13 cellular contexts compared by ENCODE assay signal in genomic region chrX:8404443-8404842, GRCh38.
DNase-seq lines count a peak whose midpoint lies in the region; TF ChIP-seq lines count a peak whose summit lies in the region.
"Had no signal": no experiment of that assay in that cellular context is flagged by ENCODE, and none has a peak within 500 bp of the region (broad histone marks: within the 10 kb centered on the region; RNA-seq: fewer than 3 reads in every experiment).

No MANE protein-coding gene starts in this region.

- no peaks in the 10 kb centered on the region for H3K27me3 ChIP-seq in stomach
- H3K27me3 ChIP-seq in esophagus muscularis mucosa, result peaks cover 0 to 4% (median 0%) of the 10 kb centered on the region in 4 donors
- H3K27me3 ChIP-seq: ovary had no signal

- peaks cover 0 to 7% (median 0%) of the 10 kb centered on the region in 4 donors for H3K9me3 ChIP-seq in stomach
- peaks cover 0 to 7% (median 0%) of the 10 kb centered on the region in 4 donors for H3K9me3 ChIP-seq in esophagus muscularis mucosa
- H3K9me3 ChIP-seq: ovary had no signal

- H3K27ac ChIP-seq in stomach (peak overlapping the region in 4 of 5 donors; percentile 29 to 69 (median 38)), esophagus muscularis mucosa (replicated peaks in 1 of 4) (no peak overlapping the region)
- H3K27ac ChIP-seq: ovary had no signal

- H3K27ac Mint-ChIP-seq in brain, result peak overlapping the region in 3 of 5 experiments; percentile 1 to 26 (median 9)
- H3K27ac Mint-ChIP-seq in activated CD4-positive, alpha-beta memory T cell treated with anti-CD3 and anti-CD28 coated beads for 36 hours, result no peak overlapping the region
- H3K27ac Mint-ChIP-seq: activated CD8-positive, alpha-beta T cell treated with anti-CD3 and anti-CD28 coated beads for 36 hours; activated T-helper 2 cell treated with anti-CD3 and anti-CD28 coated beads, Interferon-gamma antibody, Interleukin-2, Interleukin-4, amounts not matched to agents 10 μg/mL and 5 μg/mL and 100 μg/mL, durations not matched to agents 14 hours and 24 hours and 36 hours; CD4-positive, alpha-beta memory T cell had no signal

- H3K36me3 ChIP-seq in stomach (no peaks in the 10 kb centered on the region), esophagus muscularis mucosa (no peaks in the 10 kb centered on the region)
- H3K36me3 ChIP-seq: ovary had no signal

- peaks cover 3% of the 10 kb centered on the region for H3K27me3 Mint-ChIP-seq in brain
- H3K27me3 Mint-ChIP-seq in activated CD4-positive, alpha-beta memory T cell treated with anti-CD3 and anti-CD28 coated beads for 36 hours, result no peaks in the 10 kb centered on the region
- H3K27me3 Mint-ChIP-seq: activated CD8-positive, alpha-beta T cell treated with anti-CD3 and anti-CD28 coated beads for 36 hours; CD4-positive, alpha-beta memory T cell had no signal

- H3K4me3 ChIP-seq in stomach, result no peak overlapping the region
- no peak overlapping the region for H3K4me3 ChIP-seq in esophagus muscularis mucosa
- H3K4me3 ChIP-seq: ovary had no signal

- peaks cover 26% of the 10 kb centered on the region for H3K4me1 Mint-ChIP-seq in brain
- no peaks in the 10 kb centered on the region for H3K4me1 Mint-ChIP-seq in activated CD4-positive, alpha-beta memory T cell treated with anti-CD3 and anti-CD28 coated beads for 36 hours (ENCODE audit: low read depth)
- H3K4me1 Mint-ChIP-seq: CD4-positive, alpha-beta memory T cell had no signal

- peaks cover 0 to 6% (median 4%) of the 10 kb centered on the region in 5 experiments for H3K9me3 Mint-ChIP-seq in brain
- peaks cover 12% of the 10 kb centered on the region for H3K9me3 Mint-ChIP-seq in activated CD4-positive, alpha-beta memory T cell treated with anti-CD3 and anti-CD28 coated beads for 36 hours
- H3K9me3 Mint-ChIP-seq: activated T-helper 2 cell treated with anti-CD3 and anti-CD28 coated beads, Interferon-gamma antibody, Interleukin-2, Interleukin-4, amounts not matched to agents 10 μg/mL and 5 μg/mL and 100 μg/mL, durations not matched to agents 14 hours and 24 hours and 36 hours had no signal

- intact Hi-C loops in stomach (cut with DNase I; ENCODE audit: low total_unique reads) (no loop called here), esophagus muscularis mucosa (cut with DNase I) (no loop called here)
- intact Hi-C loops in activated CD4-positive, alpha-beta memory T cell treated with anti-CD3 and anti-CD28 coated beads for 36 hours (cut with micrococcal nuclease), result no loop called here

- CTCF ChIA-PET in activated CD4-positive, alpha-beta memory T cell treated with anti-CD3 and anti-CD28 coated beads for 36 hours (lab: Charles Lee), result no interaction called here

- WGBS in stomach, 5 donors, result 17 to 26% (median 22%) methylated on average over 5 of the region's 5 CpGs
- WGBS in esophagus muscularis mucosa, result 49% methylated on average over 5 of the region's 5 CpGs

- TF ChIP-seq CTCF in brain (conservative IDR thresholded peaks at IDR 0.05), result no peak
- no peak for TF ChIP-seq CTCF in stomach (IDR thresholded peaks at IDR 0.05)
- no peak for TF ChIP-seq CTCF in esophagus muscularis mucosa (IDR thresholded peaks at IDR 0.05)

- TF ChIP-seq POLR2A in stomach (IDR thresholded peaks at IDR 0.05), result no peak
- TF ChIP-seq POLR2A in esophagus muscularis mucosa (IDR thresholded peaks at IDR 0.05; ENCODE audit: low read depth), result no peak

- H3K4me3 Mint-ChIP-seq in brain, result peak overlapping the region in 2 of 5 experiments; percentile 1 to 8
- H3K4me3 Mint-ChIP-seq in activated CD4-positive, alpha-beta memory T cell treated with anti-CD3 and anti-CD28 coated beads for 36 hours, result no peak overlapping the region
- H3K4me3 Mint-ChIP-seq: activated CD8-positive, alpha-beta T cell treated with anti-CD3 and anti-CD28 coated beads for 36 hours; CD4-positive, alpha-beta memory T cell had no signal

- H3K4me1 ChIP-seq in stomach (peaks cover 0 to 16% (median 14%) of the 10 kb centered on the region in 4 donors), esophagus muscularis mucosa (peaks cover 0 to 17% (median 9%) of the 10 kb centered on the region in 4 donors)

- TF ChIP-seq EP300 in stomach (IDR thresholded peaks at IDR 0.05) (no peak), esophagus muscularis mucosa (IDR thresholded peaks at IDR 0.05) (no peak)

- H3K36me3 Mint-ChIP-seq in brain, result no peaks in the 10 kb centered on the region
- no peaks in the 10 kb centered on the region for H3K36me3 Mint-ChIP-seq in activated CD4-positive, alpha-beta memory T cell treated with anti-CD3 and anti-CD28 coated beads for 36 hours
- H3K36me3 Mint-ChIP-seq: CD4-positive, alpha-beta memory T cell had no signal

- POLR2A ChIA-PET in activated CD4-positive, alpha-beta memory T cell treated with anti-CD3 and anti-CD28 coated beads for 36 hours (lab: Charles Lee), result no interaction called here

- peak; percentile 51 for DNase-seq in NCI-H2107 treated with DMSO at 0.1 percent for 48 hours (lab: John Stamatoyannopoulos, UW; ENCODE audit: unreplicated experiment)
- DNase-seq in NCI-H2107 (lab: John Stamatoyannopoulos, UW), result no peak
- peak; percentile 5 for DNase-seq in kidney tubule cell (ENCODE audit: low spot score)
- peak; percentile 69 for DNase-seq in stomach
- DNase-seq in activated CD4-positive, alpha-beta memory T cell treated with anti-CD3 and anti-CD28 coated beads for 36 hours, result no peak
- no peak for DNase-seq in esophagus muscularis mucosa (ENCODE audit: extremely low spot score)
- no peak for DNase-seq in NCI-H524 treated with DMSO at 0.1 percent for 48 hours (lab: John Stamatoyannopoulos, UW)
- DNase-seq: activated CD8-positive, alpha-beta T cell treated with anti-CD3 and anti-CD28 coated beads for 36 hours; CD4-positive, alpha-beta memory T cell; EL; ovary had no signal

Comparison
In these comparisons a context has a peak if more than half of its experiments do, and no peak if none do; other contexts are left out.
1. DNase-seq: peak in NCI-H2107 treated with DMSO at 0.1 percent for 48 hours (single experiment), kidney tubule cell (single experiment) and stomach (single experiment); none in NCI-H2107 (single experiment), activated CD4-positive, alpha-beta memory T cell treated with anti-CD3 and anti-CD28 coated beads for 36 hours (single experiment), esophagus muscularis mucosa (single experiment) and NCI-H524 treated with DMSO at 0.1 percent for 48 hours (single experiment).
2. H3K27ac ChIP-seq: peak in stomach (4 of 5); none in esophagus muscularis mucosa (0 of 4).